ENCODE assay signal across 8 cellular contexts in the genomic region with DNA sequence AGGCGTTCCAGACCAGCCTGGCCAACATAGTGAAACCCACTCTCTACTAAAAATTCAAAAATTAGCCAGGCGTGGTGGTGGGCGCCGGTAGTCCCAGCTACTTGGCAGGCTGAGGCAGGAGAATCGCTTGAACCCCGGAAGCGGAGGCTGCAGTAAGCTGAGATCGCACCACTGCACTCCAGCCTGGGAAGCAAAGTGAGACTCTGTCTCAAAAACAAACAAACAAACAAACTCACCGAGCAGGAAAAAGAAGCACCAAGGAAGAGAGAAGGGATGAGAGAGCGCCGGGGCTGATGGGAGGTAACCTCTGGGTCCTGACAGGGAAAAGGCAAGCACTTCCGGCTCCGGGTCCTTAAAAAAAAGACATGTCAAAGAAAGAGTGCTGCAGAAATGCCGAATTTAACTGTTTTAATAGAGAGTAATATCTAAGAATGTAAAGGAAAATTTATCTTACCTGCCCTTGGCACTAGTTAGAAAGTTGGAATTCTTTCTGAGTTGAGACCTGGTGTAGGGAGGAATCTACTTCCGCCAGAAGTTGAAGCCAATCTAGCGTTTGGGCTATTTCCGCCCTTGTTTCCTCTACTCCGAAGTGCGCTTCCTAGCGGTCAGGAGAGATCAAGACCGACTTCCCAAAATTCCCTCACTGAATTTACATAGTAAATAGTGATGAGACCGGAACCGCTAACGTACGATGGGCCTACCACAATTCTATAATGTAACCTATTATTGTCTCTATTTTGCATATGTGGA. TPM values are rescaled to one million over a fixed set of nuclear protein-coding genes. Genes with fewer than 3 reads are reported as not detected.
DNase-seq lines count a peak whose midpoint lies in the region; ATAC-seq and TF ChIP-seq lines count a peak whose summit lies in the region.

No MANE protein-coding gene starts in this region.

- TF ChIP-seq POLR2A in IMR-90 (IDR thresholded peaks at IDR 0.05; ENCODE audit: low read depth, low read length) = no peak; the same call in none of the 2 replicates

- no TSS peak for BruUV-seq in IMR-90 (replicated peaks; lab: Mats Ljungman, UMichigan)

- H3K9me1 ChIP-seq in IMR-90 (ENCODE audit: insufficient read depth, low read length) = peaks cover 4% of the 10 kb centered on the region; the same call in 1 of the 2 replicates

- CTCF ChIA-PET in IMR-90 (lab: Yijun Ruan, JAX) = interaction anchor here (0.8 to 1.2 kb wide), 3 partner anchors 13 to 91 kb away, joined by 3 read pairs; no protein-coding TSS in a partner anchor

- peaks cover 1% of the 10 kb centered on the region; the same call in 1 of the 2 replicates for H3K4me1 ChIP-seq in IMR-90 (ENCODE audit: control insufficient read depth, insufficient read depth, low read length)
- peaks cover 6 to 7% of the 10 kb centered on the region in 2 donors for H3K4me1 ChIP-seq in esophagus (ENCODE audit: control insufficient read depth in 2 of 2, insufficient read depth in 2 of 2, low read length in 1 of 2)
- H3K4me1 ChIP-seq in mucosa of stomach (ENCODE audit: control insufficient read depth, insufficient read depth, low read length) = no peaks in the 10 kb centered on the region

- peak overlapping the region; percentile 89; the same call in 1 of the 2 replicates for H2AK5ac ChIP-seq in IMR-90 (ENCODE audit: low read depth, low read length)

- TF ChIP-seq RAD21 in IMR-90 (IDR thresholded peaks at IDR 0.05; ENCODE audit: low read length) = peak; percentile 31

- H3K18ac ChIP-seq in IMR-90 (ENCODE audit: low read depth, low read length) = peak overlapping the region; percentile 51

- peak; percentile 81 for TF ChIP-seq CTCF in IMR-90 (conservative IDR thresholded peaks at IDR 0.05; ENCODE audit: low read depth, low read length)

- DNase-seq in DMS53 (lab: John Stamatoyannopoulos, UW) (peak; percentile 96), IMR-90 (peak; percentile 97), OCI-M1 (lab: John Stamatoyannopoulos, UW) (peak; percentile 97), activated T-cell treated with anti-CD3 and anti-CD28 coated beads for 48 hours (ENCODE audit: low read depth) (peak; percentile 54)
- DNase-seq in stimulated activated CD8-positive, alpha-beta memory T cell treated with anti-CD3 and anti-CD28 coated beads, Interleukin-4, amount 100 ng/mL, for 48 hours = peak; percentile 74

- intact Hi-C loops in IMR-90 (cut with micrococcal nuclease) = no loop called here

- H3K4me3 ChIP-seq in IMR-90 (ENCODE audit: insufficient read depth, low read depth, low read length) = peak overlapping the region; percentile 80
- H3K4me3 ChIP-seq in esophagus (ENCODE audit: low read depth in 1 of 2, low read length in 2 of 2) = peak overlapping the region; percentile 72 to 81
- H3K4me3 ChIP-seq in mucosa of stomach (ENCODE audit: low read length) = peak overlapping the region; percentile 95

- peak overlapping the region; percentile 74 for H2AFZ ChIP-seq in IMR-90 (replicated peaks; ENCODE audit: low read length, poor library complexity)

- peak overlapping the region; percentile 83 for H3K4ac ChIP-seq in IMR-90 (ENCODE audit: low read depth, low read length)

- no peak overlapping the region for H2AK9ac ChIP-seq in IMR-90 (replicated peaks; ENCODE audit: low read depth, low read length, poor library complexity)

- H3K27me3 ChIP-seq in IMR-90 (ENCODE audit: control insufficient read depth, insufficient read depth, low read length) (no peaks in the 10 kb centered on the region), esophagus (ENCODE audit: control insufficient read depth in 1 of 2, insufficient read depth in 2 of 2, low read length in 2 of 2) (no peaks in the 10 kb centered on the region), mucosa of stomach (ENCODE audit: control insufficient read depth, insufficient read depth, low read length) (no peaks in the 10 kb centered on the region)

- H2BK5ac ChIP-seq in IMR-90 (ENCODE audit: low read depth, low read length, poor library complexity, severe bottlenecking) = peak overlapping the region; percentile 96

- in situ Hi-C loops in IMR-90 (cut with MboI; ENCODE audit: low sequenced_read_pairs) = loop anchor here (25.0 kb wide), 1 partner anchor 213 kb away; a partner anchor contains a TSS

- ATAC-seq in GM21528 (IDR thresholded peaks at IDR 0.05; ENCODE audit: low FRiP score, unreplicated experiment) (peak; percentile 73), IMR-90 (ENCODE audit: low read depth) (peak; percentile 94)

- dilution Hi-C loops in IMR-90 (cut with HindIII; ENCODE audit: low sequenced_read_pairs, unreplicated experiment) = no loop called here

- peak overlapping the region; percentile 34 to 92 for H4K8ac ChIP-seq in IMR-90 (ENCODE audit: low read depth in 2 of 2, low read length in 2 of 2)

- peak overlapping the region; percentile 93 for H2BK120ac ChIP-seq in IMR-90 (ENCODE audit: low read depth, low read length)

- peak overlapping the region; percentile 58 for H2BK20ac ChIP-seq in IMR-90 (ENCODE audit: low read depth, low read length)

- peak overlapping the region; percentile 84 for H3K14ac ChIP-seq in IMR-90 (replicated peaks; ENCODE audit: low read depth, low read length)

- H2BK15ac ChIP-seq in IMR-90 (ENCODE audit: low read depth, low read length) = no peak overlapping the region; the same call in 2 of the 3 replicates

- POLR2A ChIA-PET in IMR-90 (lab: Charles Lee; ENCODE audit: unreplicated experiment) = interaction anchor here (0.6 to 0.7 kb wide), 2 partner anchors 26 to 252 kb away, joined by 3 to 9 read pairs; no protein-coding TSS in a partner anchor

- H3K27ac ChIP-seq in IMR-90 (ENCODE audit: insufficient read depth, low read length) (peak overlapping the region; percentile 89), esophagus (ENCODE audit: low read depth in 2 of 2, low read length in 1 of 2) (peak overlapping the region; percentile 60 to 76)

- H3K36me3 ChIP-seq in IMR-90 (ENCODE audit: control insufficient read depth, insufficient read depth, low read length) (peaks cover 2% of the 10 kb centered on the region; the same call in 1 of the 2 replicates), esophagus (ENCODE audit: control insufficient read depth in 2 of 2, insufficient read depth in 2 of 2, low read length in 1 of 2) (no peaks in the 10 kb centered on the region), mucosa of stomach (ENCODE audit: control insufficient read depth, insufficient read depth, low read length) (no peaks in the 10 kb centered on the region)

- peaks cover 10 to 46% of the 10 kb centered on the region in 2 experiments; a peak in 3 of 4 replicates for H3K79me1 ChIP-seq in IMR-90 (ENCODE audit: low read depth in 1 of 2, low read length in 2 of 2)

- H3K56ac ChIP-seq in IMR-90 (ENCODE audit: extremely low read depth, insufficient read depth, low read length) = peak overlapping the region; percentile 86

- H4K91ac ChIP-seq in IMR-90 (ENCODE audit: insufficient read depth, low read depth, low read length) = peak overlapping the region; percentile 40

- peak overlapping the region; percentile 66 for H4K5ac ChIP-seq in IMR-90 (ENCODE audit: low read depth, low read length)

- peaks cover 32% of the 10 kb centered on the region for H4K20me1 ChIP-seq in IMR-90 (ENCODE audit: insufficient read depth, low read length)

- peak overlapping the region; percentile 57; the same call in 1 of the 2 replicates for H3K23ac ChIP-seq in IMR-90 (ENCODE audit: low read depth, low read length)

- WGBS in IMR-90 (ENCODE audit: extremely low coverage in 2 of 2, insufficient read length in 1 of 2), 2 experiments = 0% methylated on average over 3 of the region's 25 CpGs; no CpG with 5 or more reads in 1 of the 2 experiments
- WGBS in esophagus, 2 donors = 0% methylated on average over 25 of the region's 25 CpGs

- H3K9ac ChIP-seq in IMR-90 (ENCODE audit: low read depth, low read length) = peak overlapping the region; percentile 94
- H3K9ac ChIP-seq in mucosa of stomach (ENCODE audit: low read length) = peak overlapping the region; percentile 85

- peak overlapping the region; percentile 86; the same call in 1 of the 2 replicates for H3K4me2 ChIP-seq in IMR-90 (ENCODE audit: low read depth, low read length)

- no peaks in the 10 kb centered on the region for H3K9me3 ChIP-seq in IMR-90 (ENCODE audit: control insufficient read depth, insufficient read depth, low read length)
- H3K9me3 ChIP-seq in esophagus (ENCODE audit: control insufficient read depth in 2 of 2, insufficient read depth in 1 of 2, low read depth in 1 of 2, low read length in 1 of 2) = no peaks in the 10 kb centered on the region
- no peaks in the 10 kb centered on the region for H3K9me3 ChIP-seq in mucosa of stomach (ENCODE audit: control insufficient read depth, low read length)

TF ChIP-seq in IMR-90, 13 proteins besides CTCF, POLR2A, EP300 and RAD21 (continues in another document):
- no peak for TF ChIP-seq RCOR1 (IDR thresholded peaks at IDR 0.05; ENCODE audit: insufficient replicate concordance, low read length)
- TF ChIP-seq MAFK (IDR thresholded peaks at IDR 0.05; ENCODE audit: low read depth, low read length) = no peak
- TF ChIP-seq BHLHE40 (IDR thresholded peaks at IDR 0.05; ENCODE audit: low read depth, low read length) = no peak
- TF ChIP-seq MXI1 (IDR thresholded peaks at IDR 0.05; ENCODE audit: borderline replicate concordance, low read depth, low read length) = peak; percentile 10; the same call in 1 of the 2 replicates
- TF ChIP-seq MAZ (IDR thresholded peaks at IDR 0.05; ENCODE audit: borderline replicate concordance, low read depth, low read length) = 0 out of 2 replicates have a peak, but pooled peaks have one; percentile 15
- peak; percentile 50 for TF ChIP-seq SMC3 (IDR thresholded peaks at IDR 0.05; ENCODE audit: low read depth, low read length)

RNA-seq across cellular contexts. Expression of a gene that starts 29.1 kb away (rescaled TPM):
- under 0.01 TPM in 2 replicates for total RNA-seq in IMR-90 (2012; rRNA removed)
- polyA plus RNA-seq in IMR-90 (2012; rRNA removed) (0.09 and 0.17 TPM in 2 replicates), esophagus (under 1 TPM; 0.02 to 0.08 TPM)
- polyA plus RNA-seq in IMR-90 (2012; cell fraction: cytosol; rRNA removed) = 0.02 and 0.04 TPM in 2 replicates
- 0.41 and 0.62 TPM in 2 replicates for polyA plus RNA-seq in IMR-90 (2012; cell fraction: nucleus; rRNA removed; ENCODE audit: low replicate concordance)

RNA-seq across cellular contexts. Expression of a gene that starts 40.4 kb away (rescaled TPM):
- total RNA-seq in IMR-90 (2012; rRNA removed) = 13.8 and 22.2 TPM in 2 replicates
- polyA plus RNA-seq in IMR-90 (2012; rRNA removed) (14.9 and 15.0 TPM in 2 replicates), esophagus (10 to 100 TPM in 1 of 2 donors, 1 to 10 TPM in 1; 6.2 to 13.4 TPM)
- polyA plus RNA-seq in IMR-90 (2012; cell fraction: cytosol; rRNA removed) = 6.9 and 10.6 TPM in 2 replicates
- 30.3 and 65.5 TPM in 2 replicates for polyA plus RNA-seq in IMR-90 (2012; cell fraction: nucleus; rRNA removed; ENCODE audit: low replicate concordance)

RNA-seq across cellular contexts. Expression of a gene that starts 40.7 kb away (rescaled TPM):
- 27.2 and 28.0 TPM in 2 replicates for total RNA-seq in IMR-90 (2012; rRNA removed)
- polyA plus RNA-seq in IMR-90 (2012; rRNA removed) (16.8 and 17.1 TPM in 2 replicates), esophagus (1 to 10 TPM; 5.5 to 6.2 TPM)
- 12.3 and 16.3 TPM in 2 replicates for polyA plus RNA-seq in IMR-90 (2012; cell fraction: cytosol; rRNA removed)
- 63.8 and 113 TPM in 2 replicates for polyA plus RNA-seq in IMR-90 (2012; cell fraction: nucleus; rRNA removed; ENCODE audit: low replicate concordance)

Comparison
In these comparisons a context has a peak if more than half of its experiments do, and no peak if none do; other contexts are left out.
1. Peak in every context shown above with its lines: DNase-seq, ATAC-seq, H3K4me3 ChIP-seq and H3K27ac ChIP-seq.